ENCODE assay signal across 8 cellular contexts in the genomic region with DNA sequence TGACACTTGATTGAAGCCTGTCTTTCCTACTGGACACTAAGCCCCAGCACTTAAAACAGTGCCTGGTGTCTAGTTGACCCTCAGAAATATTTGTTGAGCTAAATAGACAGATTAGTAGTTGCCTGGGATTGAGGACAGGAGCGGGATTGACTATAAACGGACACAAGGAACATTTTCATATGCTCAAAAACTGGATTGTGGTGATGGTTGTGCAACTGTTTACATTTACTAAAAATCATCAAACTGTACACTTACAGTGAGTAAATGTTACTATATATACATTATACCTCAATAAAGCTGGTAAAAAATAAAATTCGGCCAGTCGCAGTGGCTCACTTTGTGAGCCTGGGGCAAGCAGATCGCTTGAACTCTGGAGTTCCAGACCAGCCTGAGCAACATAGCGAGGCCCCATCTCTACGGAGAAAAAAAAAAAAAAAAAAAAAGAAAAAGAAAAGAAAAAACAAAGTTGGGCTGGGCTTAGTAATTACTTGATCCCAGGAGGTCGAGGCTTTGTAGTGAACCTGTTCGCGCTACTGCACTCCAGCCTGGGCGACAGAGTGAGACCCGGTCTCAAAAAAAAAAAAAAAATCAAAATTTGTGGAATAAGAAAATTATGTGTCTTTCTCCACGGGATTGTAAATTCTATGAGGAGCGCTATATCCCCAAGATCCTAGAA. TPM values are rescaled to one million over a fixed set of nuclear protein-coding genes. Genes with fewer than 3 reads are reported as not detected.
DNase-seq lines count a peak whose midpoint lies in the region; ATAC-seq and TF ChIP-seq lines count a peak whose summit lies in the region.

No MANE protein-coding gene starts in this region.

- peaks cover 30% of the 10 kb centered on the region for H3K4me1 ChIP-seq in CD8-positive, alpha-beta memory T cell (ENCODE audit: insufficient read depth, low read length)
- H3K4me1 ChIP-seq in mononuclear cell (ENCODE audit: insufficient read depth, low read length): peaks cover 24% of the 10 kb centered on the region

- peak overlapping the region; percentile 68 for H3K27ac ChIP-seq in CD8-positive, alpha-beta memory T cell (ENCODE audit: low read depth, low read length)

- in situ Hi-C loops in astrocyte of the spinal cord (cut with HindIII; ENCODE audit: low sequenced_read_pairs): no loop called here

- H3K27ac Mint-ChIP-seq in CD8-positive, alpha-beta memory T cell: peak overlapping the region; percentile 75 to 96 (median 90)

- H3K4me3 ChIP-seq in CD8-positive, alpha-beta memory T cell (ENCODE audit: low read length): peak overlapping the region; percentile 74
- H3K4me3 ChIP-seq in astrocyte of the spinal cord (ENCODE audit: low read depth, low read length): peak overlapping the region; percentile 72
- H3K4me3 ChIP-seq in mononuclear cell (ENCODE audit: low read length): peak overlapping the region; percentile 83

- H3K9me3 Mint-ChIP-seq in CD8-positive, alpha-beta memory T cell: no peaks in the 10 kb centered on the region

- H3K27me3 Mint-ChIP-seq in CD8-positive, alpha-beta memory T cell: peaks cover 0 to 3% of the 10 kb centered on the region in 2 donors

- ATAC-seq in HG02642 (IDR thresholded peaks at IDR 0.05; ENCODE audit: poor library complexity, unreplicated experiment) (peak; percentile 2), HG02623 (IDR thresholded peaks at IDR 0.05; ENCODE audit: unreplicated experiment) (no peak)

- peaks cover 35 to 48% (median 44%) of the 10 kb centered on the region in 3 donors for H3K4me1 Mint-ChIP-seq in CD8-positive, alpha-beta memory T cell

- CTCF ChIA-PET in CD8-positive, alpha-beta memory T cell (lab: Charles Lee): interaction anchor here (0.8 to 4.1 kb wide), 4 partner anchors 10 to 91 kb away, joined by 3 to 17 read pairs (median 4); a partner anchor contains a TSS

- POLR2A ChIA-PET in CD8-positive, alpha-beta memory T cell (lab: Charles Lee): interaction anchor here (0.7 to 1.5 kb wide), 6 partner anchors 9 to 1216 kb away, joined by 3 to 6 read pairs (median 5); a partner anchor contains a TSS

- H3K36me3 Mint-ChIP-seq in CD8-positive, alpha-beta memory T cell: peaks cover 0 to 16% (median 0%) of the 10 kb centered on the region in 3 donors

- no peak for TF ChIP-seq CTCF in astrocyte of the spinal cord (IDR thresholded peaks at IDR 0.05; ENCODE audit: low read depth, low read length)

- no peak for DNase-seq in CD8-positive, alpha-beta memory T cell
- DNase-seq in astrocyte of the spinal cord (ENCODE audit: low read depth, low spot score) (no peak), COR-L47 (lab: John Stamatoyannopoulos, UW) (no peak), NCI-H1930 (lab: John Stamatoyannopoulos, UW) (no peak), NCI-H446 treated with DMSO at 0.1 percent for 48 hours (lab: John Stamatoyannopoulos, UW) (no peak)

- H3K4me3 Mint-ChIP-seq in CD8-positive, alpha-beta memory T cell: peak overlapping the region; percentile 88 to 97 (median 93)

- no peaks in the 10 kb centered on the region for H3K27me3 ChIP-seq in CD8-positive, alpha-beta memory T cell (ENCODE audit: insufficient read depth, low read length, poor library complexity, severe bottlenecking)
- H3K27me3 ChIP-seq in mononuclear cell (ENCODE audit: insufficient read depth, low read length): no peaks in the 10 kb centered on the region

- no peaks in the 10 kb centered on the region for H3K36me3 ChIP-seq in CD8-positive, alpha-beta memory T cell (ENCODE audit: insufficient read depth, low read length)

- H3K9me3 ChIP-seq in CD8-positive, alpha-beta memory T cell (ENCODE audit: low read length): no peaks in the 10 kb centered on the region
- H3K9me3 ChIP-seq in mononuclear cell (ENCODE audit: low read depth, low read length): no peaks in the 10 kb centered on the region

RNA-seq across cellular contexts. Expression of a gene that starts 0.6 kb away (rescaled TPM):
- 100 to 1,000 TPM; 134 to 151 TPM for total RNA-seq in CD8-positive, alpha-beta memory T cell
- polyA plus RNA-seq in CD8-positive, alpha-beta memory T cell: 44.3 TPM
- 40.5 TPM for total RNA-seq in mononuclear cell

RNA-seq across cellular contexts. Expression of a gene that starts 17.3 kb away (rescaled TPM):
- total RNA-seq in CD8-positive, alpha-beta memory T cell: 1 to 10 TPM; 2.1 to 2.3 TPM
- 2.0 TPM for polyA plus RNA-seq in CD8-positive, alpha-beta memory T cell
- total RNA-seq in mononuclear cell: 1.9 TPM

RNA-seq across cellular contexts. Expression of a gene that starts 56.2 kb away (rescaled TPM):
- not detected for total RNA-seq in CD8-positive, alpha-beta memory T cell
- polyA plus RNA-seq in CD8-positive, alpha-beta memory T cell: not detected
- total RNA-seq in mononuclear cell: not detected
